In the genomic region with DNA sequence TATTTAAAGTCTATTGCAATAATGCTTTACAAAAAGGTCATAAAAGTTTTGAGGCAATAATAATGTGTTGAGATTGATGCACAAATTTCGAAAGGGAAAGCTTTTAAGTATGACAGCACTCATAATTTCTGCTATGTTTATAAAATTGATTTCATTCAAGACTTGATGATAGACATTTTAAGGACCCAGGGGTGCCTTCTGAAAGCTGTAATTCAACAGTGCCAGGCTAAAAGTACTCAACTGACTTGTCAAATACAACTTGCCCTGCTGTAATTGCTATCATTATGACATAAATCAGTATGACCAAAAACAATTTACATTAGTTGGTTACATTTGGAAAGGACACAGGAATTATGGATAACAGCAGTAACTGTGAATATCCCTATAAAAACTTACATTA, we compare ENCODE assay signal across 16 cellular contexts.
A peak's percentile ranks its signal among the peaks of the same experiment; 100 is the strongest.
DNase-seq lines count a peak whose midpoint lies in the region; ATAC-seq, FAIRE-seq and TF ChIP-seq lines count a peak whose summit lies in the region.
"Had no signal": no experiment of that assay in that cellular context is flagged by ENCODE, and none has a peak within 500 bp of the region (broad histone marks: within the 10 kb centered on the region; RNA-seq: fewer than 3 reads in every experiment).

No MANE protein-coding gene starts in this region.

- H3K9me3 Mint-ChIP-seq in natural killer cell treated with Interleukin-12 subunit alpha and Interleukin-12 subunit beta and Interleukin-15 and Interleukin-18, amount 100 ng/mL, for 72 hours, result peaks cover 10% of the 10 kb centered on the region

- peaks cover 5% of the 10 kb centered on the region for H3F3A ChIP-seq in neural cell (ENCODE audit: insufficient read depth, low read length, poor library complexity, severe bottlenecking)

- peak; percentile 13 for TF ChIP-seq RAD21 in neural cell (conservative IDR thresholded peaks at IDR 0.05)

- TF ChIP-seq POLR2A in H54 (IDR thresholded peaks at IDR 0.05; ENCODE audit: low read depth, low read length), result no peak

- ATAC-seq in HG02884 (IDR thresholded peaks at IDR 0.05; ENCODE audit: unreplicated experiment), result no peak
- no peak for ATAC-seq in natural killer cell treated with Interleukin-12 subunit alpha and Interleukin-12 subunit beta and Interleukin-15 and Interleukin-18, amount 100 ng/mL, for 72 hours
- ATAC-seq: GM23338, HepG2 had no signal

- H3K27me3 Mint-ChIP-seq in natural killer cell treated with Interleukin-12 subunit alpha and Interleukin-12 subunit beta and Interleukin-15 and Interleukin-18, amount 100 ng/mL, for 72 hours, result no peaks in the 10 kb centered on the region
- H3K27me3 Mint-ChIP-seq: CD4-positive, CD25-positive, alpha-beta regulatory T cell had no signal

- no peak overlapping the region for H3K4me2 ChIP-seq in neural cell (ENCODE audit: low read length)
- H3K4me2 ChIP-seq: BLaER1 treated with 17β-estradiol and CSF1 and Interleukin-3, amounts not matched to agents 10 nM and 100 nM; GM23338 had no signal

- no peaks in the 10 kb centered on the region for H4K20me1 ChIP-seq in neural cell (ENCODE audit: insufficient read depth)
- H4K20me1 ChIP-seq: BLaER1 treated with 17β-estradiol and CSF1 and Interleukin-3, amounts not matched to agents 10 nM and 100 nM had no signal

- H2AFZ ChIP-seq in neural cell (ENCODE audit: low read depth, low read length), result no peak overlapping the region
- H2AFZ ChIP-seq: GM23338 had no signal

- peak; percentile 97 for TF ChIP-seq EP300 in neural cell (conservative IDR thresholded peaks at IDR 0.05; ENCODE audit: poor library complexity, severe bottlenecking)

- FAIRE-seq in H54 (lab: Jason Lieb, UNC), result peak; percentile 43
- FAIRE-seq: HepG2, HTR-8/SVneo had no signal

- peak overlapping the region; percentile 54 for H3K27ac ChIP-seq in neural cell (ENCODE audit: low read length)
- H3K27ac ChIP-seq: 22Rv1; BLaER1 treated with 17β-estradiol and CSF1 and Interleukin-3, amounts not matched to agents 10 nM and 100 nM had no signal

- DNase-seq in NCI-H1436 (lab: John Stamatoyannopoulos, UW), result peak; percentile 30
- DNase-seq in NCI-H1436 treated with DMSO at 0.1 percent for 48 hours (lab: John Stamatoyannopoulos, UW), result no peak
- DNase-seq in H54 (ENCODE audit: insufficient read length, low spot score), result no peak
- peak; percentile 88 for DNase-seq in NCI-H1417 treated with DMSO at 0.1 percent for 48 hours (lab: John Stamatoyannopoulos, UW)
- no peak for DNase-seq in natural killer cell treated with Interleukin-12 subunit alpha and Interleukin-12 subunit beta and Interleukin-15 and Interleukin-18, amount 100 ng/mL, for 72 hours (ENCODE audit: low spot score)
- DNase-seq: Calu3; CD4-positive, CD25-positive, alpha-beta regulatory T cell; DMS 273 treated with DMSO at 0.1 percent for 48 hours; H9 had no signal

- no peak overlapping the region for H3K4me3 Mint-ChIP-seq in natural killer cell treated with Interleukin-12 subunit alpha and Interleukin-12 subunit beta and Interleukin-15 and Interleukin-18, amount 100 ng/mL, for 72 hours
- H3K4me3 Mint-ChIP-seq: CD4-positive, CD25-positive, alpha-beta regulatory T cell; GM23338; H9 had no signal

- H3K4me1 Mint-ChIP-seq in natural killer cell treated with Interleukin-12 subunit alpha and Interleukin-12 subunit beta and Interleukin-15 and Interleukin-18, amount 100 ng/mL, for 72 hours (ENCODE audit: low read depth in 2 of 2), result no peaks in the 10 kb centered on the region
- H3K4me1 Mint-ChIP-seq: CD4-positive, CD25-positive, alpha-beta regulatory T cell; GM23338 had no signal

- no peaks in the 10 kb centered on the region for H3K36me3 ChIP-seq in neural cell (ENCODE audit: insufficient read depth, low read length)
- H3K36me3 ChIP-seq: BLaER1 treated with 17β-estradiol and CSF1 and Interleukin-3, amounts not matched to agents 10 nM and 100 nM had no signal

- no peaks in the 10 kb centered on the region for H3K36me3 Mint-ChIP-seq in natural killer cell treated with Interleukin-12 subunit alpha and Interleukin-12 subunit beta and Interleukin-15 and Interleukin-18, amount 100 ng/mL, for 72 hours
- H3K36me3 Mint-ChIP-seq: CD4-positive, CD25-positive, alpha-beta regulatory T cell had no signal

- H3K9ac ChIP-seq in neural cell (ENCODE audit: low read length), result no peak overlapping the region
- H3K9ac ChIP-seq: BLaER1 treated with 17β-estradiol and CSF1 and Interleukin-3, amounts not matched to agents 10 nM and 100 nM had no signal

- no peak overlapping the region for H3K27ac Mint-ChIP-seq in natural killer cell treated with Interleukin-12 subunit alpha and Interleukin-12 subunit beta and Interleukin-15 and Interleukin-18, amount 100 ng/mL, for 72 hours
- H3K27ac Mint-ChIP-seq: CD4-positive, CD25-positive, alpha-beta regulatory T cell; GM23338; H9 had no signal

- no peaks in the 10 kb centered on the region for H3K27me3 ChIP-seq in neural cell (ENCODE audit: insufficient read depth, low read depth, low read length)
- H3K27me3 ChIP-seq: BLaER1 treated with 17β-estradiol and CSF1 and Interleukin-3, amounts not matched to agents 10 nM and 100 nM had no signal

- H3K9me2 ChIP-seq in neural cell (ENCODE audit: insufficient read depth, low read length), result no peaks in the 10 kb centered on the region

- H3K79me2 ChIP-seq in neural cell (replicated peaks; ENCODE audit: insufficient read depth, low read length), result no peaks in the 10 kb centered on the region

- TF ChIP-seq CTCF in neural cell (IDR thresholded peaks at IDR 0.05; ENCODE audit: poor library complexity, severe bottlenecking), result no peak

- H3K9me3 ChIP-seq in neural cell (ENCODE audit: low read length), result no peaks in the 10 kb centered on the region
- H3K9me3 ChIP-seq: BLaER1 treated with 17β-estradiol and CSF1 and Interleukin-3, amounts not matched to agents 10 nM and 100 nM had no signal

- no peak overlapping the region for H3K4me3 ChIP-seq in neural cell (ENCODE audit: low read length)
- H3K4me3 ChIP-seq: BLaER1 treated with 17β-estradiol and CSF1 and Interleukin-3, amounts not matched to agents 10 nM and 100 nM; GM23338 had no signal

TF ChIP-seq in neural cell, 6 proteins besides CTCF, POLR2A, EP300 and RAD21:
- TF ChIP-seq EZH2 (IDR thresholded peaks at IDR 0.05; ENCODE audit: borderline replicate concordance, insufficient read depth, low read length, poor library complexity, severe bottlenecking) (no peak), SMC3 (conservative IDR thresholded peaks at IDR 0.05; ENCODE audit: poor library complexity) (no peak), POLR2AphosphoS5 (IDR thresholded peaks at IDR 0.05) (peak; percentile 78), MXI1 (conservative IDR thresholded peaks at IDR 0.05; ENCODE audit: poor library complexity, severe bottlenecking) (no peak), TAF1 (IDR thresholded peaks at IDR 0.05; ENCODE audit: low read depth) (no peak)
- TF ChIP-seq, protein P1, sequence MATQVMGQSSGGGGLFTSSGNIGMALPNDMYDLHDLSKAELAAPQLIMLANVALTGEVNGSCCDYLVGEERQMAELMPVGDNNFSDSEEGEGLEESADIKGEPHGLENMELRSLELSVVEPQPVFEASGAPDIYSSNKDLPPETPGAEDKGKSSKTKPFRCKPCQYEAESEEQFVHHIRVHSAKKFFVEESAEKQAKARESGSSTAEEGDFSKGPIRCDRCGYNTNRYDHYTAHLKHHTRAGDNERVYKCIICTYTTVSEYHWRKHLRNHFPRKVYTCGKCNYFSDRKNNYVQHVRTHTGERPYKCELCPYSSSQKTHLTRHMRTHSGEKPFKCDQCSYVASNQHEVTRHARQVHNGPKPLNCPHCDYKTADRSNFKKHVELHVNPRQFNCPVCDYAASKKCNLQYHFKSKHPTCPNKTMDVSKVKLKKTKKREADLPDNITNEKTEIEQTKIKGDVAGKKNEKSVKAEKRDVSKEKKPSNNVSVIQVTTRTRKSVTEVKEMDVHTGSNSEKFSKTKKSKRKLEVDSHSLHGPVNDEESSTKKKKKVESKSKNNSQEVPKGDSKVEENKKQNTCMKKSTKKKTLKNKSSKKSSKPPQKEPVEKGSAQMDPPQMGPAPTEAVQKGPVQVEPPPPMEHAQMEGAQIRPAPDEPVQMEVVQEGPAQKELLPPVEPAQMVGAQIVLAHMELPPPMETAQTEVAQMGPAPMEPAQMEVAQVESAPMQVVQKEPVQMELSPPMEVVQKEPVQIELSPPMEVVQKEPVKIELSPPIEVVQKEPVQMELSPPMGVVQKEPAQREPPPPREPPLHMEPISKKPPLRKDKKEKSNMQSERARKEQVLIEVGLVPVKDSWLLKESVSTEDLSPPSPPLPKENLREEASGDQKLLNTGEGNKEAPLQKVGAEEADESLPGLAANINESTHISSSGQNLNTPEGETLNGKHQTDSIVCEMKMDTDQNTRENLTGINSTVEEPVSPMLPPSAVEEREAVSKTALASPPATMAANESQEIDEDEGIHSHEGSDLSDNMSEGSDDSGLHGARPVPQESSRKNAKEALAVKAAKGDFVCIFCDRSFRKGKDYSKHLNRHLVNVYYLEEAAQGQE (IDR thresholded peaks at IDR 0.05; ENCODE audit: borderline replicate concordance), result peak; percentile 35

Comparison
In these comparisons a context has a peak if more than half of its experiments do, and no peak if none do; other contexts are left out.
1. DNase-seq: peak in NCI-H1436 (single experiment) and NCI-H1417 treated with DMSO at 0.1 percent for 48 hours (single experiment); none in NCI-H1436 treated with DMSO at 0.1 percent for 48 hours (single experiment), H54 (single experiment) and natural killer cell treated with Interleukin-12 subunit alpha and Interleukin-12 subunit beta and Interleukin-15 and Interleukin-18, amount 100 ng/mL, for 72 hours (single experiment).